ENCODE assay signal across 14 cellular contexts in the genomic region with DNA sequence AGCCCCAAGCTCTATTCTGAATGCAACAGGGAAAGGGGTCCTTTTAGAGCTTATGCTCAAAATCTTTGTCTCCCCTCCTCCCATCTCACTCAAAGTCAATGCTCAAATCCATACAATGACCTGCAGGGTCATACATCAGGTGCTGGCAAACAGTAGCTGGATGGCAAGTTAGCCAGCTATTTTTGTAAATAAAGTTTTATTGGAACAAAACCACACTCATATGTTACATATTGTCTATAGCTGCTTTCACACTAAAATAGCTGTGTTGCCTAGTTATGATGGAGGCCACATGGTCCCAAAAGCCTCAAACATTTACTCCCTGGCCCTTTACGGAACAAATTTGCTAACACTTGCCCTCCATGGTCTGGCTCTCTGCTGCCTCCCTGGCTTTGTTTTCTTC. TPM values are rescaled to one million over a fixed set of nuclear protein-coding genes. Genes with fewer than 3 reads are reported as not detected.
DNase-seq lines count a peak whose midpoint lies in the region; ATAC-seq and TF ChIP-seq lines count a peak whose summit lies in the region.
"Had no signal": no experiment of that assay in that cellular context is flagged by ENCODE, and none has a peak within 500 bp of the region (broad histone marks: within the 10 kb centered on the region; RNA-seq: fewer than 3 reads in every experiment).

No MANE protein-coding gene starts in this region.

- peaks cover 35% of the 10 kb centered on the region for H3K36me3 ChIP-seq in DND-41 (ENCODE audit: insufficient read depth, low read length)

- peaks cover 39% of the 10 kb centered on the region for H3K4me1 ChIP-seq in DND-41 (ENCODE audit: insufficient read depth, low read length)

- no peak for TF ChIP-seq CTCF in CD4-positive, alpha-beta T cell (IDR thresholded peaks at IDR 0.05)
- TF ChIP-seq CTCF in DND-41 (IDR thresholded peaks at IDR 0.05; ENCODE audit: borderline replicate concordance, extremely low read depth, low read length, poor library complexity, severe bottlenecking) = no peak
- TF ChIP-seq CTCF in glutamatergic neuron (IDR thresholded peaks at IDR 0.05; ENCODE audit: partially characterized antibody, unreplicated experiment) = no peak

- H3K27ac Mint-ChIP-seq in CD4-positive, alpha-beta T cell = no peak overlapping the region
- no peak overlapping the region for H3K27ac Mint-ChIP-seq in T-helper 17 cell
- no peak overlapping the region for H3K27ac Mint-ChIP-seq in glutamatergic neuron (ENCODE audit: unreplicated experiment)
- H3K27ac Mint-ChIP-seq: CD14-positive monocyte, GM23338, H9, IgD-negative memory B cell had no signal

- H3K27me3 ChIP-seq in CD4-positive, alpha-beta T cell (ENCODE audit: control insufficient read depth, insufficient read depth, low read length) = no peaks in the 10 kb centered on the region
- H3K27me3 ChIP-seq in DND-41 (ENCODE audit: insufficient read depth, low read length, poor library complexity) = no peaks in the 10 kb centered on the region

- H3K4me1 Mint-ChIP-seq in CD4-positive, alpha-beta T cell (ENCODE audit: low read depth) = peaks cover 33% of the 10 kb centered on the region
- peaks cover 27% of the 10 kb centered on the region for H3K4me1 Mint-ChIP-seq in T-helper 17 cell
- peaks cover 1% of the 10 kb centered on the region for H3K4me1 Mint-ChIP-seq in glutamatergic neuron (ENCODE audit: low read depth, unreplicated experiment)

- peaks cover 19% of the 10 kb centered on the region for H3K79me2 ChIP-seq in DND-41 (ENCODE audit: insufficient read depth, low read length)

- H3K9me3 Mint-ChIP-seq in CD4-positive, alpha-beta T cell = no peaks in the 10 kb centered on the region
- peaks cover 6% of the 10 kb centered on the region for H3K9me3 Mint-ChIP-seq in glutamatergic neuron (ENCODE audit: unreplicated experiment)
- H3K9me3 Mint-ChIP-seq: CD14-positive monocyte; CD8-positive, alpha-beta memory T cell; GM23338; IgD-negative memory B cell had no signal

- POLR2A ChIA-PET in CD4-positive, alpha-beta T cell (lab: Charles Lee) = no interaction called here

- no peaks in the 10 kb centered on the region for H3K27me3 Mint-ChIP-seq in CD4-positive, alpha-beta T cell
- no peaks in the 10 kb centered on the region for H3K27me3 Mint-ChIP-seq in T-helper 17 cell
- peaks cover 6% of the 10 kb centered on the region for H3K27me3 Mint-ChIP-seq in glutamatergic neuron (ENCODE audit: unreplicated experiment)
- H3K27me3 Mint-ChIP-seq: IgD-negative memory B cell had no signal

- peak overlapping the region; percentile 18 for H3K4me3 Mint-ChIP-seq in CD4-positive, alpha-beta T cell
- H3K4me3 Mint-ChIP-seq in T-helper 17 cell (peak overlapping the region; percentile 10), glutamatergic neuron (ENCODE audit: unreplicated experiment) (peak overlapping the region; percentile 48)

- CTCF ChIA-PET in CD4-positive, alpha-beta T cell (lab: Charles Lee) = interaction anchor here (0.5 kb wide), 1 partner anchor 16 kb away, joined by 4 read pairs; no protein-coding TSS in a partner anchor

- H3K9me3 ChIP-seq in CD4-positive, alpha-beta T cell (ENCODE audit: control insufficient read depth, low read length) = no peaks in the 10 kb centered on the region
- H3K9me3 ChIP-seq in DND-41 (ENCODE audit: insufficient read depth, low read length, severe bottlenecking) = no peaks in the 10 kb centered on the region
- H3K9me3 ChIP-seq in T-helper 17 cell (ENCODE audit: control insufficient read depth, low read length, poor library complexity, severe bottlenecking) = no peaks in the 10 kb centered on the region

- H3K27ac ChIP-seq in CD4-positive, alpha-beta T cell (ENCODE audit: low read depth, low read length) = no peak overlapping the region
- H3K27ac ChIP-seq in DND-41 (ENCODE audit: low read length) = no peak overlapping the region

- no peak for DNase-seq in CD4-positive, alpha-beta T cell
- DNase-seq in DND-41 = no peak
- no peak for DNase-seq in T-helper 17 cell
- DNase-seq in glutamatergic neuron = no peak
- no peak for DNase-seq in 8988T
- DNase-seq in activated T-cell treated with anti-CD3 and anti-CD28 coated beads, Interleukin-2, amount 50 U/mL, for 1 hour = no peak
- DNase-seq in COLO668 (lab: John Stamatoyannopoulos, UW; ENCODE audit: unreplicated experiment) = no peak
- DNase-seq: CD8-positive, alpha-beta memory T cell; DMS53; H9 had no signal

- H3K4me3 ChIP-seq in DND-41 (ENCODE audit: low read depth in 1 of 2, low read length in 2 of 2) = no peak overlapping the region
- H3K4me3 ChIP-seq: GM23338 had no signal

- no peaks in the 10 kb centered on the region for H4K20me1 ChIP-seq in DND-41 (ENCODE audit: insufficient read depth, low read length)

- peak overlapping the region; percentile 94; the same call in 1 of the 2 replicates for H3K4me2 ChIP-seq in DND-41 (ENCODE audit: insufficient read depth, low read length)
- H3K4me2 ChIP-seq: GM23338 had no signal

- H3K9ac ChIP-seq in DND-41 (ENCODE audit: low read depth, low read length) = no peak overlapping the region

- H3K36me3 Mint-ChIP-seq in CD4-positive, alpha-beta T cell (ENCODE audit: low read depth) = peaks cover 23% of the 10 kb centered on the region
- H3K36me3 Mint-ChIP-seq in T-helper 17 cell (ENCODE audit: low read depth) (peaks cover 5% of the 10 kb centered on the region), glutamatergic neuron (ENCODE audit: unreplicated experiment) (no peaks in the 10 kb centered on the region)
- H3K36me3 Mint-ChIP-seq: IgD-negative memory B cell had no signal

- H2AFZ ChIP-seq in DND-41 (ENCODE audit: low read depth, low read length) = no peak overlapping the region
- H2AFZ ChIP-seq: GM23338 had no signal

- intact Hi-C loops in CD4-positive, alpha-beta T cell (cut with DNase I, micrococcal nuclease) = loop anchor here in 1 of 2 experiments (5.0 kb wide), 1 partner anchor 90 kb away; the partner anchor contains the start of gene MTMR10

- no peak for ATAC-seq in CD4-positive, alpha-beta T cell (ENCODE audit: poor library complexity)
- ATAC-seq in DND-41 (ENCODE audit: insufficient read depth, low read depth) (no peak), T-helper 17 cell (no peak), HG02884 (IDR thresholded peaks at IDR 0.05; ENCODE audit: unreplicated experiment) (no peak)
- ATAC-seq: GM23338 had no signal

RNA-seq across cellular contexts. Expression of gene FAN1, which starts 1.8 kb away (rescaled TPM):
- total RNA-seq in CD4-positive, alpha-beta T cell = 10 to 100 TPM; 15.3 to 15.9 TPM
- total RNA-seq in T-helper 17 cell (10 to 100 TPM; 23.2 to 28.4 TPM), glutamatergic neuron (ENCODE audit: unreplicated experiment) (22.9 TPM)
